Comparison of ENCODE assay signal across 18 cellular contexts in the genomic region with DNA sequence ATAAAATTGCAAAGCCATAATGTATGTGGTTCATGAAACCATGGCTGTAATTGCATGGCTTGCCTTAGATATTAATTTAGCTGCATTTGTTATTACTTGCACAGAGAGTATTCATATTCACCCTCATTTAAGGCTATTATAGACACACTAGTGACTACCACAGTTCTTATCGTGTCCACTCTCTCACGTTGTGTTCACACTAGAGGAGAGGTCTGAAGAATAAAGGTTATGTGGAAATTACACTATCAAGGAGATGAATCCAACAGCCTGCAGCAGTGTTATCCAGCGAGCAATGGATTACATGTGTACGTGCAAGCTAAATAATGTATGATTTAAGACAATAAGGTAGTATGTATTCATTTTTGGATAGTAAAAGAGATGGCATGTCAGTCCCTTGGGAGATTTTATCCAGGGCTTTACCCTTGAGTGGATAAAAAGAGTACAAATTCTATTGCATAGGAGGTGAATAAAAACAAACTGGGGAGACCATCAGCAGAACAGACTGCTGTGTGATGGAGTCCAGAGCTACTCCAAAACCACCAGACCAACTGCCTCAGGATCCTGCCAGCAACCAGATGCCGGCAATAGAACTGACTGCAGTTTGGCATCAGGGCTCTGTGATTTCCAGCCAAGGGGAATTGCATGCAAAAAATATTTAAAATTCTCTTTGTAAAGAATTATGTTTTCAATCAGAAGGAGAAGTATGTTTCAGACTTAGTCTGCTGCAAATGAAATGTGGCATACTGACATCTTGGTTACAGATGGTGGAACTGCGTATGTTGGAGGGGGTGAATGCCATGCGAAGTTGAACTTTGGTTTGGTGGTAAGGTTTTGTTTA.
DNase-seq lines count a peak whose midpoint lies in the region; ATAC-seq, FAIRE-seq and TF ChIP-seq lines count a peak whose summit lies in the region.
"Had no signal": no experiment of that assay in that cellular context is flagged by ENCODE, and none has a peak within 500 bp of the region (broad histone marks: within the 10 kb centered on the region; RNA-seq: fewer than 3 reads in every experiment).

No MANE protein-coding gene starts in this region.

- no peak for TF ChIP-seq EP300 in H1 (IDR thresholded peaks at IDR 0.05; ENCODE audit: borderline replicate concordance in 1 of 2, low read depth in 2 of 2, low read length in 2 of 2)

- H3K27ac ChIP-seq in H9 (ENCODE audit: insufficient read length, low read depth, low read length) (no peak overlapping the region), H1 (ENCODE audit: low read depth, low read length) (no peak overlapping the region), mesodermal cell (ENCODE audit: low read depth, low read length, severe bottlenecking) (peak overlapping the region; percentile 78), prostate gland (no peak overlapping the region)
- H3K27ac ChIP-seq: suprapubic skin had no signal

- peaks cover 12 to 16% of the 10 kb centered on the region in 2 experiments for H3K4me1 Mint-ChIP-seq in H9
- H3K4me1 Mint-ChIP-seq: activated naive CD8-positive, alpha-beta T cell treated with anti-CD3 and anti-CD28 coated beads for 36 hours had no signal

- no peak overlapping the region for H3K4me2 ChIP-seq in H9 (ENCODE audit: insufficient read depth, insufficient read length, low read length)
- no peak overlapping the region for H3K4me2 ChIP-seq in H1 (ENCODE audit: insufficient read depth in 1 of 2, low read depth in 2 of 2, low read length in 2 of 2)

- ATAC-seq in HG03095 (IDR thresholded peaks at IDR 0.05; ENCODE audit: unreplicated experiment), result no peak
- no peak for ATAC-seq in GM21447 (IDR thresholded peaks at IDR 0.05; ENCODE audit: unreplicated experiment)

- no peak for TF ChIP-seq CTCF in H9 (conservative IDR thresholded peaks at IDR 0.05)
- TF ChIP-seq CTCF in H1 (IDR thresholded peaks at IDR 0.05; ENCODE audit: control extremely low read depth in 1 of 3, insufficient read depth in 1 of 3, low read depth in 1 of 3, low read length in 3 of 3), result no peak
- TF ChIP-seq CTCF in prostate gland (IDR thresholded peaks at IDR 0.05), result no peak

- POLR2A ChIA-PET in H1 (lab: Charles Lee; ENCODE audit: partially characterized antibody), result no interaction called here

- H2BK15ac ChIP-seq in H9 (ENCODE audit: low read depth, low read length), result no peak overlapping the region
- H2BK15ac ChIP-seq in H1 (ENCODE audit: low read length), result no peak overlapping the region

- H3K4ac ChIP-seq in H9 (ENCODE audit: low read depth, low read length) (no peak overlapping the region), H1 (replicated peaks; ENCODE audit: insufficient read length, low read depth, low read length) (no peak overlapping the region)

- H3K36me3 ChIP-seq in H1 (ENCODE audit: control insufficient read depth in 2 of 4, insufficient read depth in 4 of 4, low read length in 3 of 4) (no peaks in the 10 kb centered on the region), mesodermal cell (ENCODE audit: control insufficient read depth, insufficient read depth, low read length) (no peaks in the 10 kb centered on the region), prostate gland (no peaks in the 10 kb centered on the region)
- H3K36me3 ChIP-seq: suprapubic skin had no signal

- H4K91ac ChIP-seq in H9 (ENCODE audit: insufficient read length, low read depth, low read length) (no peak overlapping the region), H1 (replicated peaks; ENCODE audit: insufficient read length, low read length) (no peak overlapping the region)

- H3K23me2 ChIP-seq in H9 (ENCODE audit: insufficient read length, low read depth, low read length, poor library complexity, severe bottlenecking), result no peaks in the 10 kb centered on the region
- H3K23me2 ChIP-seq in H1 (ENCODE audit: low read depth, low read length), result no peaks in the 10 kb centered on the region

- H3K79me1 ChIP-seq in H9 (ENCODE audit: insufficient read depth, low read depth, low read length, poor library complexity, severe bottlenecking) (no peaks in the 10 kb centered on the region), H1 (ENCODE audit: low read depth, low read length) (no peaks in the 10 kb centered on the region)

- H3K4me3 Mint-ChIP-seq in H9, result no peak overlapping the region
- H3K4me3 Mint-ChIP-seq: activated naive CD8-positive, alpha-beta T cell treated with anti-CD3 and anti-CD28 coated beads for 36 hours had no signal

- H4K8ac ChIP-seq in H9 (replicated peaks; ENCODE audit: insufficient read length, low read depth, low read length) (no peak overlapping the region), H1 (ENCODE audit: extremely low read depth, insufficient read depth, low read length) (no peak overlapping the region)

- H3K9me3 Mint-ChIP-seq in H9, result no peaks in the 10 kb centered on the region
- H3K9me3 Mint-ChIP-seq: activated naive CD8-positive, alpha-beta T cell treated with anti-CD3 and anti-CD28 coated beads for 36 hours had no signal

- H3T11ph ChIP-seq in H9 (ENCODE audit: low read length), result no peak overlapping the region

- no peak overlapping the region for H2BK120ac ChIP-seq in H9 (ENCODE audit: low read depth, low read length, poor library complexity, severe bottlenecking)
- no peak overlapping the region for H2BK120ac ChIP-seq in H1 (replicated peaks; ENCODE audit: low read depth, low read length)

- H3K27ac Mint-ChIP-seq in H9, result peak overlapping the region in 2 of 3 experiments; percentile 9 to 12; a peak in 3 of 7 replicates
- H3K27ac Mint-ChIP-seq: activated naive CD8-positive, alpha-beta T cell treated with anti-CD3 and anti-CD28 coated beads for 36 hours had no signal

- H2BK12ac ChIP-seq in H9 (ENCODE audit: insufficient read length, low read depth, low read length), result no peak overlapping the region
- H2BK12ac ChIP-seq in H1 (ENCODE audit: low read depth, low read length), result no peak overlapping the region

- H4K5ac ChIP-seq in H9 (ENCODE audit: insufficient read length, low read depth, low read length), result no peak overlapping the region
- no peak overlapping the region for H4K5ac ChIP-seq in H1 (ENCODE audit: insufficient read length, low read depth, low read length)

- FAIRE-seq in H1 (lab: Jason Lieb, UNC), result no peak
- FAIRE-seq: endometrium, HTR-8/SVneo, kidney had no signal

- no peak overlapping the region for H3K4me3 ChIP-seq in H1 (ENCODE audit: extremely low read depth in 1 of 4, insufficient read depth in 2 of 4, low read depth in 3 of 4, low read length in 4 of 4)
- no peak overlapping the region for H3K4me3 ChIP-seq in mesodermal cell (ENCODE audit: extremely low read depth, insufficient read depth, low read length, poor library complexity, severe bottlenecking)
- H3K4me3 ChIP-seq in prostate gland, result no peak overlapping the region
- H3K4me3 ChIP-seq: suprapubic skin had no signal

- TF ChIP-seq RAD21 in H1 (IDR thresholded peaks at IDR 0.05 in 1 of 2, conservative IDR thresholded peaks at IDR 0.05 in 1 of 2; ENCODE audit: low read depth in 2 of 2, low read length in 2 of 2), result no peak

- H3K18ac ChIP-seq in H9 (ENCODE audit: insufficient read length, low read depth, low read length), result no peak overlapping the region
- no peak overlapping the region for H3K18ac ChIP-seq in H1 (ENCODE audit: extremely low read depth, low read length)

- no peak overlapping the region for H3K23ac ChIP-seq in H9 (ENCODE audit: insufficient read length, low read depth, low read length)
- H3K23ac ChIP-seq in H1 (ENCODE audit: insufficient read length), result no peak overlapping the region

- no peaks in the 10 kb centered on the region for H3K36me3 Mint-ChIP-seq in H9 (ENCODE audit: insufficient read depth in 1 of 3, low read depth in 3 of 3)
- H3K36me3 Mint-ChIP-seq: activated naive CD8-positive, alpha-beta T cell treated with anti-CD3 and anti-CD28 coated beads for 36 hours had no signal

- H3K79me2 ChIP-seq in H9 (ENCODE audit: insufficient read depth, low read length) (no peaks in the 10 kb centered on the region), H1 (ENCODE audit: control insufficient read depth in 1 of 2, insufficient read depth in 2 of 2, low read length in 2 of 2) (no peaks in the 10 kb centered on the region)

- H4K20me1 ChIP-seq in H9 (ENCODE audit: control insufficient read depth, insufficient read depth, insufficient read length) (no peaks in the 10 kb centered on the region), H1 (replicated peaks in 1 of 2; ENCODE audit: control insufficient read depth in 1 of 2, insufficient read depth in 2 of 2, low read length in 2 of 2) (no peaks in the 10 kb centered on the region)

- H2AFZ ChIP-seq in H9 (ENCODE audit: low read length) (no peak overlapping the region), H1 (ENCODE audit: low read length) (0 out of 2 replicates have a peak overlapping the region, but pooled peaks have one; percentile 36)

- H3K9me3 ChIP-seq in H9 (ENCODE audit: control insufficient read depth, low read depth, low read length), result no peaks in the 10 kb centered on the region
- H3K9me3 ChIP-seq in H1 (ENCODE audit: insufficient read depth in 2 of 2, low read depth in 1 of 2, low read length in 1 of 2), result no peaks in the 10 kb centered on the region
- no peaks in the 10 kb centered on the region for H3K9me3 ChIP-seq in mesodermal cell (ENCODE audit: control insufficient read depth, low read length)
- no peaks in the 10 kb centered on the region for H3K9me3 ChIP-seq in prostate gland
- H3K9me3 ChIP-seq: suprapubic skin had no signal

- H2AK5ac ChIP-seq in H9 (ENCODE audit: insufficient read length, low read length) (no peak overlapping the region), H1 (ENCODE audit: low read depth, low read length) (no peak overlapping the region)

- H3K56ac ChIP-seq in H9 (ENCODE audit: insufficient read length, low read depth, low read length) (no peak overlapping the region), H1 (replicated peaks; ENCODE audit: insufficient read length, low read depth, low read length) (no peak overlapping the region)

- intact Hi-C loops in prostate gland (cut with DNase I), result no loop called here

- no peaks in the 10 kb centered on the region for H3K27me3 Mint-ChIP-seq in H9 (ENCODE audit: low read depth)
- H3K27me3 Mint-ChIP-seq: activated naive CD8-positive, alpha-beta T cell treated with anti-CD3 and anti-CD28 coated beads for 36 hours had no signal

- H3K27me3 ChIP-seq in H9 (ENCODE audit: insufficient read depth, low read length) (no peaks in the 10 kb centered on the region), H1 (replicated peaks in 1 of 4; ENCODE audit: control insufficient read depth in 3 of 4, extremely low read depth in 1 of 4, insufficient read depth in 3 of 4, low read length in 3 of 4) (peaks cover 0 to 2% (median 0%) of the 10 kb centered on the region in 4 experiments; a peak in 1 of 7 replicates), prostate gland (replicated peaks; ENCODE audit: insufficient read depth) (no peaks in the 10 kb centered on the region)
- H3K27me3 ChIP-seq: suprapubic skin had no signal

- H3K9ac ChIP-seq in H9 (ENCODE audit: extremely low read depth, insufficient read length, low read length) (no peak overlapping the region), H1 (replicated peaks in 1 of 4; ENCODE audit: extremely low read depth in 1 of 4, low read depth in 3 of 4, low read length in 3 of 4) (no peak overlapping the region)

- H2BK5ac ChIP-seq in H9 (ENCODE audit: insufficient read length, low read length) (no peak overlapping the region), H1 (ENCODE audit: low read depth, low read length) (no peak overlapping the region)

- DNase-seq in AG08395 (ENCODE audit: low spot score) (peak; percentile 66), H9 (no peak), H1 (ENCODE audit: low read depth in 1 of 2, low spot score in 2 of 2) (no peak), prostate gland (ENCODE audit: low spot score) (no peak), NCI-H2171 treated with DMSO at 0.1 percent for 48 hours (lab: John Stamatoyannopoulos, UW) (no peak)
- DNase-seq: ACHN; activated CD4-positive, CD25-positive, alpha-beta regulatory T cell treated with anti-CD3 and anti-CD28 coated beads, Interleukin-2, amount 50 U/mL, for 72 hours; activated CD8-positive, alpha-beta memory T cell treated with anti-CD3 and anti-CD28 coated beads, Interleukin-2, amount 50 U/mL, for 4 hours; activated naive CD8-positive, alpha-beta T cell treated with anti-CD3 and anti-CD28 coated beads for 36 hours; kidney; MM.1S; NCI-H2081 treated with DMSO at 0.1 percent for 48 hours had no signal

- CTCF ChIA-PET in H1 (lab: Charles Lee; ENCODE audit: partially characterized antibody), result interaction anchor here (0.8 to 1.9 kb wide), 2 partner anchors 10 to 11 kb away, joined by 3 to 4 read pairs; no protein-coding TSS in a partner anchor

- H2BK20ac ChIP-seq in H9 (ENCODE audit: low read depth, low read length, poor library complexity, severe bottlenecking) (no peak overlapping the region), H1 (ENCODE audit: low read length) (no peak overlapping the region)

- H3K4me1 ChIP-seq in H9 (ENCODE audit: insufficient read depth, low read length) (no peaks in the 10 kb centered on the region; the same call in 1 of the 2 replicates), H1 (replicated peaks in 1 of 4; ENCODE audit: control insufficient read depth in 3 of 4, insufficient read depth in 4 of 4, low read length in 3 of 4) (peaks cover 0 to 3% (median 0%) of the 10 kb centered on the region in 4 experiments; a peak in 1 of 7 replicates), mesodermal cell (ENCODE audit: control insufficient read depth, insufficient read depth, low read length, poor library complexity, severe bottlenecking) (peaks cover 34% of the 10 kb centered on the region), prostate gland (replicated peaks) (no peaks in the 10 kb centered on the region)

- H3K14ac ChIP-seq in H9 (ENCODE audit: insufficient read depth, low read length), result no peak overlapping the region
- H3K14ac ChIP-seq in H1 (ENCODE audit: insufficient read length), result no peak overlapping the region

- no peak for TF ChIP-seq POLR2A in H1 (IDR thresholded peaks at IDR 0.05; ENCODE audit: control extremely low read depth in 1 of 2, low read depth in 2 of 2, low read length in 2 of 2)
- no peak for TF ChIP-seq POLR2A in prostate gland (IDR thresholded peaks at IDR 0.05)

- WGBS in H9 (ENCODE audit: extremely low coverage, insufficient read length, low lambda C conversion rate), result no CpG with 5 or more reads among the region's 7 CpGs
- WGBS in H1 (ENCODE audit: extremely low coverage in 1 of 2, insufficient coverage in 1 of 2, insufficient read length in 1 of 2, insufficient replicate concordance in 2 of 2, low coverage in 1 of 2, low lambda C conversion rate in 2 of 2, missing lambda C conversion rate in 1 of 2), 2 experiments, result 92% methylated on average over 7 of the region's 7 CpGs; no CpG with 5 or more reads in 1 of the 2 experiments
- 94 to 98% methylated on average over 4 of the region's 7 CpGs for WGBS in mesodermal cell (ENCODE audit: insufficient coverage in 2 of 2), 2 experiments
- 88% methylated on average over 7 of the region's 7 CpGs for WGBS in prostate gland
